ENCODE assay signal across 1 cellular context in genomic region chr4:145180298-145181090, GRCh38.
TF ChIP-seq lines count a peak whose summit lies in the region.

OTUD4 (minus strand) TSS chr4:145180589; CDS start chr4:145179973, 616 bp downstream.

TF ChIP-seq in H1, 55 proteins besides CTCF, POLR2A, EP300 and RAD21 (continued from another document):
- TF ChIP-seq HDAC2 (IDR thresholded peaks at IDR 0.05; ENCODE audit: borderline replicate concordance in 1 of 2, low read depth in 2 of 2, low read length in 2 of 2) (0 out of 4 replicates have a peak, but pooled peaks of 1 of the 2 experiments have one; percentile 43), CREB1 (IDR thresholded peaks at IDR 0.05) (peak; percentile 6; the same call in 1 of the 2 replicates), SIN3A (conservative IDR thresholded peaks at IDR 0.05 in 1 of 2, IDR thresholded peaks at IDR 0.05 in 1 of 2; ENCODE audit: low read depth in 1 of 2, low read length in 2 of 2) (peak; percentile 57 to 58; a peak in 2 of 4 replicates), POLR2AphosphoS5 (IDR thresholded peaks at IDR 0.05; ENCODE audit: low read depth, low read length) (peak; percentile 69), PHF8 (conservative IDR thresholded peaks at IDR 0.05; ENCODE audit: low read depth, low read length) (peak; percentile 29), SIX5 (IDR thresholded peaks at IDR 0.05; ENCODE audit: low read depth, low read length) (peak; percentile 56), ZNF274 (IDR thresholded peaks at IDR 0.05; ENCODE audit: borderline replicate concordance, extremely low read depth, low read length) (no peak), TEAD4 (IDR thresholded peaks at IDR 0.05; ENCODE audit: low read depth, low read length) (0 out of 2 replicates have a peak, but pooled peaks have one; percentile 1), BACH1 (IDR thresholded peaks at IDR 0.05; ENCODE audit: low read length) (0 out of 2 replicates have a peak, but pooled peaks have one; percentile 25)
